ENCODE assay signal across 2 cellular contexts in the genomic region with DNA sequence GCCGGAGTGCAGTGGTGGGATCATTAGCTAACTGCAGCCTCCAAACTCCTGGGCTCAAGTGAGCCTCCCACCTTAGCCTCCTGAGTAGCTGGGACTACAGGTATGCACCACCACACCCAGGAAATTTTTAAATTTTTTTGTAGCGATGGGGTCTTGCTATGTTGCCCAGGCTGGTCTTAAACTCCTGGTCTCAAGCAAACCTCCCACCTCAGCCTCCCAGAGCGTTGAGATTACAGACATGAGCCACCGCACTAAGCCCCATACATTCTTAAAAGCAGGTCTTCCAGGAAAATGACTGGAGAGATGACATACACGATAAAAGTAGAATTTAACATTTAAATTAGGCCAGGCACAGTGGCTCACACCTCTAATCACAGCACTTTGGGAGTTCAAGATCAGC.
TF ChIP-seq lines count a peak whose summit lies in the region.

No MANE protein-coding gene starts in this region.

TF ChIP-seq in HEK293, 187 proteins besides CTCF, POLR2A, EP300 and RAD21:
- TF ChIP-seq ZNF274 (IDR thresholded peaks at IDR 0.05; ENCODE audit: low read length) (no peak), ZNF274 (tag by site-specific recombination; IDR thresholded peaks at IDR 0.05; ENCODE audit: borderline replicate concordance) (no peak), HOXD13 (CRISPR knock-in tag; IDR thresholded peaks at IDR 0.05; ENCODE audit: borderline replicate concordance) (no peak), ZNF121 (tag by site-specific recombination; IDR thresholded peaks at IDR 0.05) (peak; percentile 92), ZNF768 (tag by site-specific recombination; IDR thresholded peaks at IDR 0.05) (no peak), ZNF223 (tag by site-specific recombination; IDR thresholded peaks at IDR 0.05) (no peak)

TF ChIP-seq in K562, 482 proteins besides CTCF, POLR2A, EP300 and RAD21:
- TF ChIP-seq RCOR1 (IDR thresholded peaks at IDR 0.05; ENCODE audit: borderline replicate concordance in 1 of 2, low read depth in 2 of 2, low read length in 2 of 2), result peak in 1 of 2 experiments; percentile 57; a peak in 2 of 4 replicates
- TF ChIP-seq HIVEP1 (CRISPR knock-in tag; IDR thresholded peaks at IDR 0.05), result no peak
- no peak for TF ChIP-seq KLF10 (CRISPR knock-in tag; IDR thresholded peaks at IDR 0.05)
- TF ChIP-seq ZNF121 (CRISPR knock-in tag; conservative IDR thresholded peaks at IDR 0.05), result peak; percentile 91
- TF ChIP-seq, protein P1, sequence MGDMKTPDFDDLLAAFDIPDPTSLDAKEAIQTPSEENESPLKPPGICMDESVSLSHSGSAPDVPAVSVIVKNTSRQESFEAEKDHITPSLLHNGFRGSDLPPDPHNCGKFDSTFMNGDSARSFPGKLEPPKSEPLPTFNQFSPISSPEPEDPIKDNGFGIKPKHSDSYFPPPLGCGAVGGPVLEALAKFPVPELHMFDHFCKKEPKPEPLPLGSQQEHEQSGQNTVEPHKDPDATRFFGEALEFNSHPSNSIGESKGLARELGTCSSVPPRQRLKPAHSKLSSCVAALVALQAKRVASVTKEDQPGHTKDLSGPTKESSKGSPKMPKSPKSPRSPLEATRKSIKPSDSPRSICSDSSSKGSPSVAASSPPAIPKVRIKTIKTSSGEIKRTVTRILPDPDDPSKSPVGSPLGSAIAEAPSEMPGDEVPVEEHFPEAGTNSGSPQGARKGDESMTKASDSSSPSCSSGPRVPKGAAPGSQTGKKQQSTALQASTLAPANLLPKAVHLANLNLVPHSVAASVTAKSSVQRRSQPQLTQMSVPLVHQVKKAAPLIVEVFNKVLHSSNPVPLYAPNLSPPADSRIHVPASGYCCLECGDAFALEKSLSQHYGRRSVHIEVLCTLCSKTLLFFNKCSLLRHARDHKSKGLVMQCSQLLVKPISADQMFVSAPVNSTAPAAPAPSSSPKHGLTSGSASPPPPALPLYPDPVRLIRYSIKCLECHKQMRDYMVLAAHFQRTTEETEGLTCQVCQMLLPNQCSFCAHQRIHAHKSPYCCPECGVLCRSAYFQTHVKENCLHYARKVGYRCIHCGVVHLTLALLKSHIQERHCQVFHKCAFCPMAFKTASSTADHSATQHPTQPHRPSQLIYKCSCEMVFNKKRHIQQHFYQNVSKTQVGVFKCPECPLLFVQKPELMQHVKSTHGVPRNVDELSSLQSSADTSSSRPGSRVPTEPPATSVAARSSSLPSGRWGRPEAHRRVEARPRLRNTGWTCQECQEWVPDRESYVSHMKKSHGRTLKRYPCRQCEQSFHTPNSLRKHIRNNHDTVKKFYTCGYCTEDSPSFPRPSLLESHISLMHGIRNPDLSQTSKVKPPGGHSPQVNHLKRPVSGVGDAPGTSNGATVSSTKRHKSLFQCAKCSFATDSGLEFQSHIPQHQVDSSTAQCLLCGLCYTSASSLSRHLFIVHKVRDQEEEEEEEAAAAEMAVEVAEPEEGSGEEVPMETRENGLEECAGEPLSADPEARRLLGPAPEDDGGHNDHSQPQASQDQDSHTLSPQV (IDR thresholded peaks at IDR 0.05), result no peak
- TF ChIP-seq RBM25 (IDR thresholded peaks at IDR 0.05; ENCODE audit: low read depth, low read length, severe bottlenecking), result peak; percentile 40
- TF ChIP-seq BCOR (IDR thresholded peaks at IDR 0.05), result peak; percentile 56; the same call in 1 of the 2 replicates
- no peak for TF ChIP-seq CBFB (CRISPR knock-in tag; IDR thresholded peaks at IDR 0.05)
- TF ChIP-seq PHF20 (IDR thresholded peaks at IDR 0.05; ENCODE audit: partially characterized antibody), result peak; percentile 31
- 0 out of 2 replicates have a peak, but pooled peaks have one; percentile 18 for TF ChIP-seq DPF2 (IDR thresholded peaks at IDR 0.05)
- no peak for TF ChIP-seq SMAD1 (IDR thresholded peaks at IDR 0.05; ENCODE audit: low read depth, low read length, partially characterized antibody)
- TF ChIP-seq CSDE1 (IDR thresholded peaks at IDR 0.05), result no peak
